Comparison of ENCODE assay signal across 1 cellular context in the genomic region with DNA sequence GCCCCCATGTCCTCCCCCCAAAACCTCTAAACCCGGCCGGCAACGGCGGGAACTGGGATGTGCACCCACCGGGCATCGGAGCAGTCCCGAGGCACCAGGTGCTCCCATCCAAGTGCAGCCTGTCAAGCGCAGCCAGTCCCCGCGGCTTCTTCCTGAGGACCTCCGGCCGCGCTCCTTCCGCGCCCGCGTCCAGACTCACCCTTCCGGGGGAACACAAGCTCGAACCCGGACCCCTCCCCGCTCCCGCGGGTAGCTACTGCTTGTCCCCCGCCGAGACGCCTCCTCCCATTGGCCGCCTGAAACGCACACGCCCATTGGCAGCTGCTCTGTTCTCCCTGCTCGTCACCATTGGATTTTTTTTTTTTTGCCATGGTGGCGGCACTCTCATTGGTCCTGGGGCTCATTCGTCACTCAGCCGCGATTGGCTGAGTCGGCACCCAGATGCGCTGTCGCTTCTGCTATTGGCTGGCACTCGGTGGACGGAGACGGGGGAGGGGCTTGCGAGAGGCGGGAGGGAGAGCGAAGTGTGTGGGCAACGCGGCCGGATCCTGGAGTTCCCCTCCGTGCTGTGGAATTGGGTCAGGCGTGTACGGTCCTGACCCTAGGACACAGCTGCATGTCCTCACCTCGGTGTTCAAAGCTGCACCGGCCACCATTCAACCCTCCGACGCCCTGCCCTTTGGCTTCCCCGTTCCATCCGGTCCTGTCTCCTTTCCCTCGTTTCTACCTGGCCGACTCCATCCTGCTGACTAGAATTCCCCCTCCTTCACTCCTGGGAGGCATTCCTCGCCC.
TF ChIP-seq lines count a peak whose summit lies in the region.

A gene (minus strand): TSS at position 262 of the 792 bp plus-strand sequence. CDS start 2,166 bp downstream, outside the sequence.

TF ChIP-seq in HepG2, 621 proteins besides CTCF, POLR2A, EP300 and RAD21 (continued from another document and continues in another):
- TF ChIP-seq CREB1 (IDR thresholded peaks at IDR 0.05) (peak; percentile 97), CREB1 (CRISPR knock-in tag; IDR thresholded peaks at IDR 0.05) (peak; percentile 98), HCFC1 (IDR thresholded peaks at IDR 0.05; ENCODE audit: low read depth, low read length) (peak; percentile 35; the same call in 1 of the 2 replicates), TOE1 (CRISPR knock-in tag; IDR thresholded peaks at IDR 0.05) (0 out of 2 replicates have a peak, but pooled peaks have one; percentile 30), ZNF225 (CRISPR knock-in tag; IDR thresholded peaks at IDR 0.05) (0 out of 2 replicates have a peak, but pooled peaks have one; percentile 60), ZFYVE20 (CRISPR knock-in tag; IDR thresholded peaks at IDR 0.05; ENCODE audit: borderline replicate concordance, low read depth) (0 out of 2 replicates have a peak, but pooled peaks have one; percentile 53), KDM2A (CRISPR knock-in tag; IDR thresholded peaks at IDR 0.05; ENCODE audit: borderline replicate concordance, low read depth) (peak; percentile 83), KDM5B (CRISPR knock-in tag; IDR thresholded peaks at IDR 0.05; ENCODE audit: borderline replicate concordance) (peak; percentile 72; the same call in 1 of the 2 replicates), CBFB (CRISPR knock-in tag; IDR thresholded peaks at IDR 0.05) (peak; percentile 79; the same call in 1 of the 2 replicates), ZNF180 (CRISPR knock-in tag; IDR thresholded peaks at IDR 0.05; ENCODE audit: borderline replicate concordance, low read depth) (0 out of 2 replicates have a peak, but pooled peaks have one; percentile 38), HOXD1 (CRISPR knock-in tag; IDR thresholded peaks at IDR 0.05) (0 out of 2 replicates have a peak, but pooled peaks have one; percentile 60), ZNF44 (CRISPR knock-in tag; IDR thresholded peaks at IDR 0.05) (0 out of 2 replicates have a peak, but pooled peaks have one; percentile 13), YEATS2 (CRISPR knock-in tag; IDR thresholded peaks at IDR 0.05; ENCODE audit: borderline replicate concordance) (peak; percentile 90), ZNF468 (CRISPR knock-in tag; IDR thresholded peaks at IDR 0.05) (0 out of 2 replicates have a peak, but pooled peaks have one; percentile 64), HOXA9 (CRISPR knock-in tag; IDR thresholded peaks at IDR 0.05; ENCODE audit: borderline replicate concordance) (0 out of 2 replicates have a peak, but pooled peaks have one; percentile 81), SETDB1 (CRISPR knock-in tag; IDR thresholded peaks at IDR 0.05; ENCODE audit: borderline replicate concordance) (no peak), PCBP1 (IDR thresholded peaks at IDR 0.05; ENCODE audit: borderline replicate concordance, low read depth, low read length) (0 out of 2 replicates have a peak, but pooled peaks have one; percentile 85), ZNF557 (CRISPR knock-in tag; IDR thresholded peaks at IDR 0.05) (0 out of 2 replicates have a peak, but pooled peaks have one; percentile 65), REXO4 (CRISPR knock-in tag; IDR thresholded peaks at IDR 0.05; ENCODE audit: borderline replicate concordance) (no peak), STAG1 (CRISPR knock-in tag; IDR thresholded peaks at IDR 0.05) (no peak), ZNF431 (CRISPR knock-in tag; IDR thresholded peaks at IDR 0.05; ENCODE audit: borderline replicate concordance, low read depth) (no peak), ZNF703 (CRISPR knock-in tag; IDR thresholded peaks at IDR 0.05; ENCODE audit: borderline replicate concordance) (no peak; the same call in 1 of the 2 replicates), MTA1 (CRISPR knock-in tag; IDR thresholded peaks at IDR 0.05; ENCODE audit: borderline replicate concordance) (0 out of 2 replicates have a peak, but pooled peaks have one; percentile 33), HES4 (CRISPR knock-in tag; IDR thresholded peaks at IDR 0.05; ENCODE audit: borderline replicate concordance) (peak; percentile 47; the same call in 1 of the 2 replicates), ZNF775 (CRISPR knock-in tag; IDR thresholded peaks at IDR 0.05; ENCODE audit: borderline replicate concordance) (no peak), TARDBP (CRISPR knock-in tag; IDR thresholded peaks at IDR 0.05) (no peak; the same call in 1 of the 2 replicates), HDAC1 (CRISPR knock-in tag; IDR thresholded peaks at IDR 0.05) (peak; percentile 80), CBX1 (IDR thresholded peaks at IDR 0.05; ENCODE audit: low read depth) (no peak), SALL2 (CRISPR knock-in tag; IDR thresholded peaks at IDR 0.05) (peak; percentile 46; the same call in 1 of the 2 replicates), ZNF430 (CRISPR knock-in tag; IDR thresholded peaks at IDR 0.05) (0 out of 2 replicates have a peak, but pooled peaks have one; percentile 62), RELA (CRISPR knock-in tag; IDR thresholded peaks at IDR 0.05) (0 out of 2 replicates have a peak, but pooled peaks have one; percentile 40), NONO (IDR thresholded peaks at IDR 0.05) (no peak), NONO (CRISPR knock-in tag; conservative IDR thresholded peaks at IDR 0.05) (peak; percentile 81), SNAI1 (CRISPR knock-in tag; IDR thresholded peaks at IDR 0.05; ENCODE audit: borderline replicate concordance) (no peak), DR1 (CRISPR knock-in tag; IDR thresholded peaks at IDR 0.05) (peak; percentile 4; the same call in 1 of the 2 replicates)
- TF ChIP-seq, protein P1, sequence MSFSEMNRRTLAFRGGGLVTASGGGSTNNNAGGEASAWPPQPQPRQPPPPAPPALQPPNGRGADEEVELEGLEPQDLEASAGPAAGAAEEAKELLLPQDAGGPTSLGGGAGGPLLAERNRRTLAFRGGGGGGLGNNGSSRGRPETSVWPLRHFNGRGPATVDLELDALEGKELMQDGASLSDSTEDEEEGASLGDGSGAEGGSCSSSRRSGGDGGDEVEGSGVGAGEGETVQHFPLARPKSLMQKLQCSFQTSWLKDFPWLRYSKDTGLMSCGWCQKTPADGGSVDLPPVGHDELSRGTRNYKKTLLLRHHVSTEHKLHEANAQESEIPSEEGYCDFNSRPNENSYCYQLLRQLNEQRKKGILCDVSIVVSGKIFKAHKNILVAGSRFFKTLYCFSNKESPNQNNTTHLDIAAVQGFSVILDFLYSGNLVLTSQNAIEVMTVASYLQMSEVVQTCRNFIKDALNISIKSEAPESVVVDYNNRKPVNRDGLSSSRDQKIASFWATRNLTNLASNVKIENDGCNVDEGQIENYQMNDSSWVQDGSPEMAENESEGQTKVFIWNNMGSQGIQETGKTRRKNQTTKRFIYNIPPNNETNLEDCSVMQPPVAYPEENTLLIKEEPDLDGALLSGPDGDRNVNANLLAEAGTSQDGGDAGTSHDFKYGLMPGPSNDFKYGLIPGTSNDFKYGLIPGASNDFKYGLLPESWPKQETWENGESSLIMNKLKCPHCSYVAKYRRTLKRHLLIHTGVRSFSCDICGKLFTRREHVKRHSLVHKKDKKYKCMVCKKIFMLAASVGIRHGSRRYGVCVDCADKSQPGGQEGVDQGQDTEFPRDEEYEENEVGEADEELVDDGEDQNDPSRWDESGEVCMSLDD (CRISPR knock-in tag; IDR thresholded peaks at IDR 0.05; ENCODE audit: borderline replicate concordance): 0 out of 2 replicates have a peak, but pooled peaks have one; percentile 25
- TF ChIP-seq, protein P2, sequence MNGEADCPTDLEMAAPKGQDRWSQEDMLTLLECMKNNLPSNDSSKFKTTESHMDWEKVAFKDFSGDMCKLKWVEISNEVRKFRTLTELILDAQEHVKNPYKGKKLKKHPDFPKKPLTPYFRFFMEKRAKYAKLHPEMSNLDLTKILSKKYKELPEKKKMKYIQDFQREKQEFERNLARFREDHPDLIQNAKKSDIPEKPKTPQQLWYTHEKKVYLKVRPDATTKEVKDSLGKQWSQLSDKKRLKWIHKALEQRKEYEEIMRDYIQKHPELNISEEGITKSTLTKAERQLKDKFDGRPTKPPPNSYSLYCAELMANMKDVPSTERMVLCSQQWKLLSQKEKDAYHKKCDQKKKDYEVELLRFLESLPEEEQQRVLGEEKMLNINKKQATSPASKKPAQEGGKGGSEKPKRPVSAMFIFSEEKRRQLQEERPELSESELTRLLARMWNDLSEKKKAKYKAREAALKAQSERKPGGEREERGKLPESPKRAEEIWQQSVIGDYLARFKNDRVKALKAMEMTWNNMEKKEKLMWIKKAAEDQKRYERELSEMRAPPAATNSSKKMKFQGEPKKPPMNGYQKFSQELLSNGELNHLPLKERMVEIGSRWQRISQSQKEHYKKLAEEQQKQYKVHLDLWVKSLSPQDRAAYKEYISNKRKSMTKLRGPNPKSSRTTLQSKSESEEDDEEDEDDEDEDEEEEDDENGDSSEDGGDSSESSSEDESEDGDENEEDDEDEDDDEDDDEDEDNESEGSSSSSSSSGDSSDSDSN (CRISPR knock-in tag; IDR thresholded peaks at IDR 0.05): peak; percentile 82
- TF ChIP-seq, protein P3, sequence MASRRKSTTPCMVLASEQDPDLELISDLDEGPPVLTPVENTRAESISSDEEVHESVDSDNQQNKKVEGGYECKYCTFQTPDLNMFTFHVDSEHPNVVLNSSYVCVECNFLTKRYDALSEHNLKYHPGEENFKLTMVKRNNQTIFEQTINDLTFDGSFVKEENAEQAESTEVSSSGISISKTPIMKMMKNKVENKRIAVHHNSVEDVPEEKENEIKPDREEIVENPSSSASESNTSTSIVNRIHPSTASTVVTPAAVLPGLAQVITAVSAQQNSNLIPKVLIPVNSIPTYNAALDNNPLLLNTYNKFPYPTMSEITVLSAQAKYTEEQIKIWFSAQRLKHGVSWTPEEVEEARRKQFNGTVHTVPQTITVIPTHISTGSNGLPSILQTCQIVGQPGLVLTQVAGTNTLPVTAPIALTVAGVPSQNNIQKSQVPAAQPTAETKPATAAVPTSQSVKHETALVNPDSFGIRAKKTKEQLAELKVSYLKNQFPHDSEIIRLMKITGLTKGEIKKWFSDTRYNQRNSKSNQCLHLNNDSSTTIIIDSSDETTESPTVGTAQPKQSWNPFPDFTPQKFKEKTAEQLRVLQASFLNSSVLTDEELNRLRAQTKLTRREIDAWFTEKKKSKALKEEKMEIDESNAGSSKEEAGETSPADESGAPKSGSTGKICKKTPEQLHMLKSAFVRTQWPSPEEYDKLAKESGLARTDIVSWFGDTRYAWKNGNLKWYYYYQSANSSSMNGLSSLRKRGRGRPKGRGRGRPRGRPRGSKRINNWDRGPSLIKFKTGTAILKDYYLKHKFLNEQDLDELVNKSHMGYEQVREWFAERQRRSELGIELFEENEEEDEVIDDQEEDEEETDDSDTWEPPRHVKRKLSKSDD (CRISPR knock-in tag; IDR thresholded peaks at IDR 0.05; ENCODE audit: low read depth): no peak
- TF ChIP-seq, protein P4, sequence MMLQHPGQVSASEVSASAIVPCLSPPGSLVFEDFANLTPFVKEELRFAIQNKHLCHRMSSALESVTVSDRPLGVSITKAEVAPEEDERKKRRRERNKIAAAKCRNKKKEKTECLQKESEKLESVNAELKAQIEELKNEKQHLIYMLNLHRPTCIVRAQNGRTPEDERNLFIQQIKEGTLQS (CRISPR knock-in tag; IDR thresholded peaks at IDR 0.05): no peak
- TF ChIP-seq, protein P5, sequence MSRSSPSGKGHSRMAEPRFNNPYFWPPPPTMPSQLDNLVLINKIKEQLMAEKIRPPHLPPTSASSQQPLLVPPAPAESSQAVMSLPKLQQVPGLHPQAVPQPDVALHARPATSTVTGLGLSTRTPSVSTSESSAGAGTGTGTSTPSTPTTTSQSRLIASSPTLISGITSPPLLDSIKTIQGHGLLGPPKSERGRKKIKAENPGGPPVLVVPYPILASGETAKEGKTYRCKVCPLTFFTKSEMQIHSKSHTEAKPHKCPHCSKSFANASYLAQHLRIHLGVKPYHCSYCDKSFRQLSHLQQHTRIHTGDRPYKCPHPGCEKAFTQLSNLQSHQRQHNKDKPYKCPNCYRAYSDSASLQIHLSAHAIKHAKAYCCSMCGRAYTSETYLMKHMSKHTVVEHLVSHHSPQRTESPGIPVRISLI (CRISPR knock-in tag; IDR thresholded peaks at IDR 0.05; ENCODE audit: borderline replicate concordance): peak; percentile 100
- TF ChIP-seq, protein P6, sequence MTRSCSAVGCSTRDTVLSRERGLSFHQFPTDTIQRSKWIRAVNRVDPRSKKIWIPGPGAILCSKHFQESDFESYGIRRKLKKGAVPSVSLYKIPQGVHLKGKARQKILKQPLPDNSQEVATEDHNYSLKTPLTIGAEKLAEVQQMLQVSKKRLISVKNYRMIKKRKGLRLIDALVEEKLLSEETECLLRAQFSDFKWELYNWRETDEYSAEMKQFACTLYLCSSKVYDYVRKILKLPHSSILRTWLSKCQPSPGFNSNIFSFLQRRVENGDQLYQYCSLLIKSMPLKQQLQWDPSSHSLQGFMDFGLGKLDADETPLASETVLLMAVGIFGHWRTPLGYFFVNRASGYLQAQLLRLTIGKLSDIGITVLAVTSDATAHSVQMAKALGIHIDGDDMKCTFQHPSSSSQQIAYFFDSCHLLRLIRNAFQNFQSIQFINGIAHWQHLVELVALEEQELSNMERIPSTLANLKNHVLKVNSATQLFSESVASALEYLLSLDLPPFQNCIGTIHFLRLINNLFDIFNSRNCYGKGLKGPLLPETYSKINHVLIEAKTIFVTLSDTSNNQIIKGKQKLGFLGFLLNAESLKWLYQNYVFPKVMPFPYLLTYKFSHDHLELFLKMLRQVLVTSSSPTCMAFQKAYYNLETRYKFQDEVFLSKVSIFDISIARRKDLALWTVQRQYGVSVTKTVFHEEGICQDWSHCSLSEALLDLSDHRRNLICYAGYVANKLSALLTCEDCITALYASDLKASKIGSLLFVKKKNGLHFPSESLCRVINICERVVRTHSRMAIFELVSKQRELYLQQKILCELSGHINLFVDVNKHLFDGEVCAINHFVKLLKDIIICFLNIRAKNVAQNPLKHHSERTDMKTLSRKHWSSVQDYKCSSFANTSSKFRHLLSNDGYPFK (CRISPR knock-in tag; IDR thresholded peaks at IDR 0.05; ENCODE audit: borderline replicate concordance): peak; percentile 56; the same call in 1 of the 2 replicates
- TF ChIP-seq, protein P7, sequence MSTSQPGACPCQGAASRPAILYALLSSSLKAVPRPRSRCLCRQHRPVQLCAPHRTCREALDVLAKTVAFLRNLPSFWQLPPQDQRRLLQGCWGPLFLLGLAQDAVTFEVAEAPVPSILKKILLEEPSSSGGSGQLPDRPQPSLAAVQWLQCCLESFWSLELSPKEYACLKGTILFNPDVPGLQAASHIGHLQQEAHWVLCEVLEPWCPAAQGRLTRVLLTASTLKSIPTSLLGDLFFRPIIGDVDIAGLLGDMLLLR (CRISPR knock-in tag; IDR thresholded peaks at IDR 0.05): peak; percentile 79; the same call in 1 of the 2 replicates
- TF ChIP-seq, protein P8, sequence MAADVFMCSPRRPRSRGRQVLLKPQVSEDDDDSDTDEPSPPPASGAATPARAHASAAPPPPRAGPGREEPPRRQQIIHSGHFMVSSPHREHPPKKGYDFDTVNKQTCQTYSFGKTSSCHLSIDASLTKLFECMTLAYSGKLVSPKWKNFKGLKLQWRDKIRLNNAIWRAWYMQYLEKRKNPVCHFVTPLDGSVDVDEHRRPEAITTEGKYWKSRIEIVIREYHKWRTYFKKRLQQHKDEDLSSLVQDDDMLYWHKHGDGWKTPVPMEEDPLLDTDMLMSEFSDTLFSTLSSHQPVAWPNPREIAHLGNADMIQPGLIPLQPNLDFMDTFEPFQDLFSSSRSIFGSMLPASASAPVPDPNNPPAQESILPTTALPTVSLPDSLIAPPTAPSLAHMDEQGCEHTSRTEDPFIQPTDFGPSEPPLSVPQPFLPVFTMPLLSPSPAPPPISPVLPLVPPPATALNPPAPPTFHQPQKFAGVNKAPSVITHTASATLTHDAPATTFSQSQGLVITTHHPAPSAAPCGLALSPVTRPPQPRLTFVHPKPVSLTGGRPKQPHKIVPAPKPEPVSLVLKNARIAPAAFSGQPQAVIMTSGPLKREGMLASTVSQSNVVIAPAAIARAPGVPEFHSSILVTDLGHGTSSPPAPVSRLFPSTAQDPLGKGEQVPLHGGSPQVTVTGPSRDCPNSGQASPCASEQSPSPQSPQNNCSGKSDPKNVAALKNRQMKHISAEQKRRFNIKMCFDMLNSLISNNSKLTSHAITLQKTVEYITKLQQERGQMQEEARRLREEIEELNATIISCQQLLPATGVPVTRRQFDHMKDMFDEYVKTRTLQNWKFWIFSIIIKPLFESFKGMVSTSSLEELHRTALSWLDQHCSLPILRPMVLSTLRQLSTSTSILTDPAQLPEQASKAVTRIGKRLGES (CRISPR knock-in tag; IDR thresholded peaks at IDR 0.05; ENCODE audit: borderline replicate concordance): no peak; the same call in 1 of the 2 replicates
